1 cellular context compared by ENCODE assay signal in genomic region chr20:49282584-49283171, GRCh38.
TF ChIP-seq lines count a peak whose summit lies in the region.

No MANE protein-coding gene starts in this region.

TF ChIP-seq in SK-N-SH treated with all-trans-retinoic acid at 6 μM for 48 hours, 23 proteins besides CTCF, POLR2A, EP300 and RAD21 (continued from another document):
- TF ChIP-seq POU6F1 (CRISPR knock-in tag; IDR thresholded peaks at IDR 0.05; ENCODE audit: borderline replicate concordance, low read depth) (no peak), TSHZ2 (CRISPR knock-in tag; IDR thresholded peaks at IDR 0.05) (no peak), GLIS3 (CRISPR knock-in tag; IDR thresholded peaks at IDR 0.05) (no peak), ZNF70 (CRISPR knock-in tag; IDR thresholded peaks at IDR 0.05) (no peak), CSRNP3 (CRISPR knock-in tag; IDR thresholded peaks at IDR 0.05) (no peak)
